Comparison of ENCODE assay signal across 28 cellular contexts in the genomic region with DNA sequence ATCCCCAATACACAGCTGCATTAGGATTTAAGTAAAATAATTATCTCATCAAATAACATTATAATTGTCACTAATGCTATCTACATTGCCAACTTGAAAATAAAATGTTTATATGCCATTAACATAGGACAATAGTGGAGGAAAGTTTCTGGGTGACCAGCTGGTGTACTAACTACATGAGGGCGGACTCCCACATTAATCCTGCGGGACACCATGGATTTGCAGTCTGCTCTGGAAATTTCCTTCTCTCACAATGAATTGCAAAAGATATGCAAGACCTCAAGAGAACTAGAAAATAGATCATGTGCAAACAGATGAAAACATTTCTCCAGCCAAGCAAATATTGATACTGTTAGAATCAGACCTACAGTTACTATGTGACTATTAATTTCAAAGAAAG.
"Had no signal": no experiment of that assay in that cellular context is flagged by ENCODE, and none has a peak within 500 bp of the region (broad histone marks: within the 10 kb centered on the region; RNA-seq: fewer than 3 reads in every experiment).

No MANE protein-coding gene starts in this region.

- DNase-seq: activated CD4-positive, alpha-beta memory T cell treated with anti-CD3 and anti-CD28 coated beads for 36 hours; activated CD4-positive, alpha-beta T cell treated with anti-CD3 and anti-CD28 coated beads for 36 hours; activated CD4-positive, alpha-beta T cell treated with anti-CD3 and anti-CD28 coated beads, Interleukin-2, amount 10 ng/mL, durations not matched to agents 24 days and 14 days; activated CD4-positive, CD25-positive, alpha-beta regulatory T cell; activated CD4-positive, CD25-positive, alpha-beta regulatory T cell treated with anti-CD3 and anti-CD28 coated beads, Interleukin-2, amount 50 U/mL, for 72 hours; activated CD8-positive, alpha-beta memory T cell treated with anti-CD3 and anti-CD28 coated beads, Interleukin-2, amount 10 ng/mL, durations not matched to agents 7 days and 5 days; activated CD8-positive, alpha-beta memory T cell treated with anti-CD3 and anti-CD28 coated beads, Interleukin-2, amount 50 U/mL, for 4 hours; activated CD8-positive, alpha-beta T cell treated with anti-CD3 and anti-CD28 coated beads, Interleukin-2, amount 10 ng/mL, durations not matched to agents 7 days and 5 days; activated effector memory CD4-positive, alpha-beta T cell treated with anti-CD3 and anti-CD28 coated beads, Interleukin-2, amount 50 U/mL, for 16 hours; activated naive CD4-positive, alpha-beta T cell treated with anti-CD3 and anti-CD28 coated beads for 36 hours; activated naive CD8-positive, alpha-beta T cell treated with anti-CD3 and anti-CD28 coated beads for 36 hours; activated naive CD8-positive, alpha-beta T cell treated with anti-CD3 and anti-CD28 coated beads, Interleukin-2, amount 50 U/mL, for 24 hours; activated T-cell treated with anti-CD3 and anti-CD28 coated beads, Interleukin-2, amount 50 U/mL, for 1 hour; activated T-cell treated with anti-CD3 and anti-CD28 coated beads, Interleukin-2, amount 50 U/mL, for 48 hours; adrenal gland; aorta; body of pancreas; cerebellar nuclear complex; effector memory CD4-positive, alpha-beta T cell; endodermal cell; foreskin fibroblast; head of caudate nucleus; T-helper 1 cell; T-helper 17 cell; T1000 had no signal

- H3K27me3 ChIP-seq: adrenal gland, body of pancreas, dorsolateral prefrontal cortex had no signal

- H3K27ac ChIP-seq: adrenal gland, body of pancreas, coronary artery had no signal

- H3K4me1 ChIP-seq: adrenal gland, body of pancreas had no signal

- H3K9me3 ChIP-seq: adrenal gland, body of pancreas had no signal

- ATAC-seq: activated CD4-positive, alpha-beta T cell treated with anti-CD3 and anti-CD28 coated beads for 36 hours; activated CD8-positive, alpha-beta memory T cell treated with anti-CD3 and anti-CD28 coated beads, Interleukin-2, amount 10 ng/mL, durations not matched to agents 7 days and 5 days; activated CD8-positive, alpha-beta T cell treated with anti-CD3 and anti-CD28 coated beads, Interleukin-2, amount 10 ng/mL, durations not matched to agents 7 days and 5 days; activated naive CD8-positive, alpha-beta T cell treated with anti-CD3 and anti-CD28 coated beads, Interleukin-2, amount 50 U/mL, for 24 hours; body of pancreas; esophagus mucosa; T-helper 17 cell had no signal

- H3K4me3 ChIP-seq: adrenal gland, body of pancreas, coronary artery, dorsolateral prefrontal cortex had no signal

- H3K36me3 ChIP-seq: adrenal gland had no signal
